ENCODE assay signal across 7 cellular contexts in genomic region chr12:132686831-132687210, GRCh38. TPM values are rescaled to one million over a fixed set of nuclear protein-coding genes. Genes with fewer than 3 reads are reported as not detected.
DNase-seq lines count a peak whose midpoint lies in the region; TF ChIP-seq lines count a peak whose summit lies in the region.

No MANE protein-coding gene starts in this region.

- H3K4me1 Mint-ChIP-seq in nephron, result peaks cover 11% of the 10 kb centered on the region

- peaks cover 9% of the 10 kb centered on the region; the same call in 1 of the 2 replicates for H3F3A ChIP-seq in GM23248 (ENCODE audit: insufficient read depth)

- no peaks in the 10 kb centered on the region for H3K4me1 ChIP-seq in GM23248 (ENCODE audit: insufficient read depth)

- H3K27ac ChIP-seq in GM23248 (peak overlapping the region; percentile 21; the same call in 1 of the 2 replicates), dorsolateral prefrontal cortex (peak overlapping the region in 17 of 59 donors; percentile 11 to 78 (median 49))

- H2AFZ ChIP-seq in GM23248, result peak overlapping the region; percentile 66

- peaks cover 34% of the 10 kb centered on the region for H3K79me2 ChIP-seq in GM23248 (ENCODE audit: insufficient read depth)

- no peak for TF ChIP-seq CTCF in GM12875 (IDR thresholded peaks at IDR 0.05; ENCODE audit: borderline replicate concordance, insufficient read depth, low read depth, low read length)
- TF ChIP-seq CTCF in dorsolateral prefrontal cortex (IDR thresholded peaks at IDR 0.05 in 54 of 56, conservative IDR thresholded peaks at IDR 0.05 in 2 of 56; ENCODE audit: low read depth in 1 of 56, partially characterized antibody in 56 of 56), result no peak
- no peak for TF ChIP-seq CTCF in nephron (IDR thresholded peaks at IDR 0.05; ENCODE audit: unreplicated experiment in 3 of 3)

- in situ Hi-C loops in GM23248 (cut with MboI), result no loop called here

- H4K20me1 ChIP-seq in GM23248 (ENCODE audit: insufficient read depth), result no peaks in the 10 kb centered on the region

- H3K4me3 ChIP-seq in GM12875 (ENCODE audit: low read depth, low read length), result peak overlapping the region; percentile 78
- H3K4me3 ChIP-seq in GM23248, result peak overlapping the region; percentile 84
- peak overlapping the region; percentile 45 to 95 (median 72) for H3K4me3 ChIP-seq in dorsolateral prefrontal cortex

- peaks cover 11% of the 10 kb centered on the region for H3K27me3 Mint-ChIP-seq in nephron (ENCODE audit: low read depth)

- no peaks in the 10 kb centered on the region for H3K9me3 ChIP-seq in GM23248 (ENCODE audit: low read depth)

- peak overlapping the region in 1 of 3 experiments; percentile 83 for H3K27ac Mint-ChIP-seq in nephron

- peak; percentile 70 for DNase-seq in GM23248
- DNase-seq in NCI-H69 (lab: John Stamatoyannopoulos, UW), result peak; percentile 84
- peak in 1 of 10 donors; percentile 36 for DNase-seq in dorsolateral prefrontal cortex
- no peak for DNase-seq in NOMO-1 treated with DMSO at 0.1 percent for 48 hours (lab: John Stamatoyannopoulos, UW; ENCODE audit: unreplicated experiment)
- no peak for DNase-seq in NCI-H446 treated with DMSO at 0.1 percent for 48 hours (lab: John Stamatoyannopoulos, UW)

- peaks cover 4% of the 10 kb centered on the region for H3K9me3 Mint-ChIP-seq in nephron

- H3K36me3 Mint-ChIP-seq in nephron (ENCODE audit: low read depth), result peaks cover 21% of the 10 kb centered on the region

- H3K4me2 ChIP-seq in GM23248 (ENCODE audit: unreplicated experiment), result peak overlapping the region; percentile 74

- intact Hi-C loops in dorsolateral prefrontal cortex (cut with DNase I), result no loop called here

- H3K9me2 ChIP-seq in GM23248 (ENCODE audit: insufficient read depth), result no peaks in the 10 kb centered on the region

- peak overlapping the region; percentile 84 to 90 (median 86) for H3K4me3 Mint-ChIP-seq in nephron

- WGBS in GM23248 (ENCODE audit: low coverage in 1 of 2, low lambda C conversion rate in 2 of 2, missing lambda C conversion rate in 2 of 2), 2 experiments, result 1 to 2% methylated on average over 19 to 41 of the region's 55 CpGs

- no peaks in the 10 kb centered on the region for H3K36me3 ChIP-seq in GM23248 (ENCODE audit: low read depth)

- H3K27me3 ChIP-seq in GM23248 (replicated peaks; ENCODE audit: insufficient read depth) (no peaks in the 10 kb centered on the region), dorsolateral prefrontal cortex (no peaks in the 10 kb centered on the region)

- peak overlapping the region; percentile 85 for H3K9ac ChIP-seq in GM23248

RNA-seq across cellular contexts. Expression of gene POLE, which starts 0.3 kb away (rescaled TPM):
- total RNA-seq in GM23248 (2014; rRNA removed; shearing (Covaris generic)), result 9.5 and 16.2 TPM in 2 replicates
- polyA plus RNA-seq in GM23248 (2016; fragmentation: Nextera tagmentation; extraction: Ambion mirVana), result 5.2 and 6.0 TPM in 2 replicates
- 10 to 100 TPM; 13.3 to 75.6 (median 33.4) TPM for total RNA-seq in dorsolateral prefrontal cortex

RNA-seq across cellular contexts. Expression of gene PXMP2, which starts 0.6 kb away (rescaled TPM):
- total RNA-seq in GM23248 (2014; rRNA removed; shearing (Covaris generic)), result 26.3 and 28.5 TPM in 2 replicates
- polyA plus RNA-seq in GM23248 (2016; fragmentation: Nextera tagmentation; extraction: Ambion mirVana), result 36.5 and 37.2 TPM in 2 replicates
- total RNA-seq in dorsolateral prefrontal cortex, result 10 to 100 TPM; 10.1 to 33.5 (median 19.5) TPM

RNA-seq across cellular contexts. Expression of gene PGAM5, which starts 23.8 kb away (rescaled TPM):
- 26.1 and 28.7 TPM in 2 replicates for total RNA-seq in GM23248 (2014; rRNA removed; shearing (Covaris generic))
- 10.2 and 12.0 TPM in 2 replicates for polyA plus RNA-seq in GM23248 (2016; fragmentation: Nextera tagmentation; extraction: Ambion mirVana)
- total RNA-seq in dorsolateral prefrontal cortex, result 10 to 100 TPM; 15.3 to 56.7 (median 36.9) TPM

Comparison
In these comparisons a context has a peak if more than half of its experiments do, and no peak if none do; other contexts are left out.
1. DNase-seq: peak in GM23248 (single experiment) and NCI-H69 (single experiment); none in NOMO-1 treated with DMSO at 0.1 percent for 48 hours (single experiment) and NCI-H446 treated with DMSO at 0.1 percent for 48 hours (single experiment).
2. Peak in every context shown above with its lines, with median percentiles within 50 percentile points of each other: H3K4me3 ChIP-seq.